Comparison of ENCODE assay signal across 11 cellular contexts in the genomic region with DNA sequence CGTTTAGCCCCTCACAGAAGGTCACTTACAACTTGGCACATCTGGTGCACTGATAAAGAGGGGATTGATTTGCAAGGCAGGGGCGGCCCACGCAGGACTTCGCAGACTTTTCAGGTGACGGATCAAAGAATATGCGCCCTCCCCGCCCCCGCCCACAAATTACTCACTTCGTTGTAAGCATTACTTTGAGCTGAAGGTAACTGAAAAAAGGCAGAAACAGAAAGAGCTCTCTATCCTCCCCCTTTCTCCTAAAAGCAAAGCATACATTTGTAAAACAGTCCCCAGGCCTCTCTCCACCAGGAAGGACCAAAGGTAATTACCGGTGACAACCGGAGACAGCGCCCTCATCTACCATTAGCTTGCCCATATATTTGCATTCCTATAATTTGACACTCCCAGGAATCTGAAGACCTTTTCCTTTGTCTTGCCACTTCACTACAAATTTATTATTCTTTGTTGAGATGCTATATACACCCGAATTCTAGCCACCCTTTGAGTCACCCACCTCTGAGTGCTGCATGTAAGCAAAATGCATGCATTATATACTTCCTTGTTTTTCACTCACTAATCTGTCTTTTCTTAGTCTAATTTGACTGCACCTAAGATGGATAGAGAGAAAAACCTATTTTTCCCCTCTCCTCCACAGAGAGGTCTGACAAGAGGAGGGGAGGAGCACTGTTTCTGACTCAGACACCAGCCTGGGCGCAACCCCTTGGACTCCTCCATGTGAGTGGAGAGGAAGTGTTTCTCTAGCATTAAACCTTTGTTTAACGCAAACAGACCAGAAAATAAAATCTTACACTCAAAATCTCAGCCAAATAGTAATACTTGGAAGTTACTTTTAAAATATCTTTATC.
A peak's percentile ranks its signal among the peaks of the same experiment; 100 is the strongest.
DNase-seq lines count a peak whose midpoint lies in the region.
"Had no signal": no experiment of that assay in that cellular context is flagged by ENCODE, and none has a peak within 500 bp of the region (broad histone marks: within the 10 kb centered on the region; RNA-seq: fewer than 3 reads in every experiment).

No MANE protein-coding gene starts in this region.

- H3K18ac ChIP-seq in mesendoderm (ENCODE audit: low read length): no peak overlapping the region

- no CpG with 5 or more reads among the region's 15 CpGs for whole genome bisulfite sequencing in mesendoderm (ENCODE audit: extremely low coverage, insufficient coverage, low lambda C conversion rate)

- H2BK120ac ChIP-seq in mesendoderm (ENCODE audit: low read depth, low read length): no peak overlapping the region

- H4K5ac ChIP-seq in mesendoderm (ENCODE audit: low read length): no peak overlapping the region

- no peak overlapping the region for H3K23ac ChIP-seq in mesendoderm (ENCODE audit: low read length)

- no peaks in the 10 kb centered on the region for H3K36me3 ChIP-seq in mesendoderm (ENCODE audit: control insufficient read depth, insufficient read depth, low read length)
- H3K36me3 ChIP-seq: tibial artery had no signal

- H3K9ac ChIP-seq in mesendoderm (ENCODE audit: low read length): no peak overlapping the region

- no peak overlapping the region for H3K4ac ChIP-seq in mesendoderm (ENCODE audit: low read depth, low read length)

- H2BK15ac ChIP-seq in mesendoderm (replicated peaks; ENCODE audit: low read depth): no peak overlapping the region

- H4K8ac ChIP-seq in mesendoderm (ENCODE audit: low read depth, low read length): no peak overlapping the region

- no peaks in the 10 kb centered on the region for H3K79me1 ChIP-seq in mesendoderm (ENCODE audit: low read length)

- no peaks in the 10 kb centered on the region for H3K79me2 ChIP-seq in mesendoderm (ENCODE audit: control insufficient read depth, insufficient read depth, low read length)

- DNase-seq in SW480 (ENCODE audit: low spot score): peak; percentile 47
- peak; percentile 61 to 67 for DNase-seq in activated T-cell treated with anti-CD3 and anti-CD28 coated beads, Interleukin-2, amount 50 U/mL, for 48 hours
- DNase-seq in mesendoderm: peak; percentile 40
- DNase-seq in stimulated activated CD8-positive, alpha-beta memory T cell treated with anti-CD3 and anti-CD28 coated beads, Interleukin-4, amount 100 ng/mL, for 24 hours (ENCODE audit: low read depth): peak; percentile 26
- no peak for DNase-seq in cerebellum (ENCODE audit: low spot score)
- DNase-seq in AG08395 (ENCODE audit: low spot score): no peak
- DNase-seq in DMS79 treated with DMSO at 0.1 percent for 48 hours (lab: John Stamatoyannopoulos, UW): no peak
- DNase-seq in germinal center (ENCODE audit: low spot score): no peak
- DNase-seq: NCI-H2227 treated with DMSO at 0.1 percent for 48 hours, SIG-M5, tibial artery had no signal

- no peak overlapping the region for H3K4me2 ChIP-seq in mesendoderm (ENCODE audit: low read length)

- H2BK5ac ChIP-seq in mesendoderm (ENCODE audit: low read length): no peak overlapping the region

- no peak overlapping the region for H2AK5ac ChIP-seq in mesendoderm (ENCODE audit: low read length)

- H3K4me1 ChIP-seq in mesendoderm (ENCODE audit: control insufficient read depth, low read depth, low read length): peaks cover 2% of the 10 kb centered on the region
- H3K4me1 ChIP-seq: tibial artery had no signal

- no peak overlapping the region for H3K4me3 ChIP-seq in mesendoderm (ENCODE audit: low read length)
- H3K4me3 ChIP-seq: tibial artery had no signal

- H3K56ac ChIP-seq in mesendoderm (ENCODE audit: low read length): peak overlapping the region; percentile 28

- H3K27ac ChIP-seq in mesendoderm (ENCODE audit: low read depth, low read length): no peak overlapping the region
- H3K27ac ChIP-seq: tibial artery had no signal

- no peaks in the 10 kb centered on the region for H3K27me3 ChIP-seq in mesendoderm (ENCODE audit: insufficient read depth, low read length, poor library complexity)
- H3K27me3 ChIP-seq: tibial artery had no signal

Comparison
In these comparisons a context has a peak if more than half of its experiments do, and no peak if none do; other contexts are left out.
1. DNase-seq: peak in SW480 (single experiment), activated T-cell treated with anti-CD3 and anti-CD28 coated beads, Interleukin-2, amount 50 U/mL, for 48 hours (2 of 2), mesendoderm (single experiment) and stimulated activated CD8-positive, alpha-beta memory T cell treated with anti-CD3 and anti-CD28 coated beads, Interleukin-4, amount 100 ng/mL, for 24 hours (single experiment); none in cerebellum (single experiment), AG08395 (single experiment), DMS79 treated with DMSO at 0.1 percent for 48 hours (single experiment) and germinal center (single experiment).